39 cellular contexts compared by ENCODE assay signal in the genomic region with DNA sequence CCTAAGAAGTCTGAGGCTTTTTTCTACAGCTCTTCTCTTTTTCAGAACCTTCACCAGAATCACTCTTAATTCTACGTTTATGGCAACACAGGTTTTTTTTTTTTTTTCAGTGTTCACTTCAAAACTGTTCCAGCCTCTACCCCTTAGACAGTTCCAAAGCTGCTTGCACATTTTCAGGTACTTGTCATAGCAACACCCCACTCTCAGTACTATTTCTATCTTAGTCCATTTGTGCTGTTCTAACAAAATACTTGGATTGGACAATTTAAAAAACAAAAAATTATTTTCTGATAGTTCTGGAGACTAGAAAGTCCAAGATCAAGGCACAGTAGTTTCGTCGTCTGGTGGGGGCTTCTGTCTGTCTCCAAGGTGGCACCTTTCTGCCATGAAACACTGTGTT.
"Had no signal": no experiment of that assay in that cellular context is flagged by ENCODE, and none has a peak within 500 bp of the region (broad histone marks: within the 10 kb centered on the region; RNA-seq: fewer than 3 reads in every experiment).

No MANE protein-coding gene starts in this region.

- H3K27ac ChIP-seq: adrenal gland, ascending aorta, body of pancreas, brain microvascular endothelial cell, breast epithelium, cardiac muscle cell had no signal

- H3K36me3 Mint-ChIP-seq: activated naive CD4-positive, alpha-beta T cell treated with anti-CD3 and anti-CD28 coated beads, Interleukin-2, amount 10 ng/mL, durations not matched to agents 7 days and 5 days; activated naive CD4-positive, alpha-beta T cell treated with anti-CD3 and anti-CD28 coated beads, Interleukin-2, amount 50 U/mL, for 24 hours; activated naive CD8-positive, alpha-beta T cell; activated naive CD8-positive, alpha-beta T cell treated with anti-CD3 and anti-CD28 coated beads for 36 hours; activated naive CD8-positive, alpha-beta T cell treated with anti-CD3 and anti-CD28 coated beads, Interleukin-2, amount 10 ng/mL, durations not matched to agents 7 days and 5 days; brain had no signal

- DNase-seq: activated effector memory CD4-positive, alpha-beta T cell treated with anti-CD3 and anti-CD28 coated beads, Interleukin-2, amount 50 U/mL, for 16 hours; activated effector memory CD4-positive, alpha-beta T cell treated with Interleukin-2 at 50 U/mL for 16 hours; activated gamma-delta T cell; activated gamma-delta T cell treated with Interleukin-2 at 50 U/mL for 16 hours; activated naive CD4-positive, alpha-beta T cell; activated naive CD4-positive, alpha-beta T cell treated with anti-CD3 and anti-CD28 coated beads for 36 hours; activated naive CD4-positive, alpha-beta T cell treated with anti-CD3 and anti-CD28 coated beads, Interleukin-2, amount 10 ng/mL, durations not matched to agents 7 days and 5 days; activated naive CD4-positive, alpha-beta T cell treated with anti-CD3 and anti-CD28 coated beads, Interleukin-2, amount 50 U/mL, for 16 hours; activated naive CD4-positive, alpha-beta T cell treated with Interleukin-2 at 50 U/mL for 16 hours; activated naive CD8-positive, alpha-beta T cell treated with anti-CD3 and anti-CD28 coated beads for 36 hours; activated naive CD8-positive, alpha-beta T cell treated with anti-CD3 and anti-CD28 coated beads, Interleukin-2, amount 10 ng/mL, durations not matched to agents 7 days and 5 days; activated naive CD8-positive, alpha-beta T cell treated with anti-CD3 and anti-CD28 coated beads, Interleukin-2, amount 50 U/mL, for 24 hours; activated T-cell treated with anti-CD3 and anti-CD28 coated beads, Interleukin-2, amount 50 U/mL, for 24 hours; activated T-cell treated with anti-CD3 and anti-CD28 coated beads, Interleukin-2, amount 50 U/mL, for 4 hours; activated T-cell treated with anti-CD3 and anti-CD28 coated beads, Interleukin-2, amount 50 U/mL, for 48 hours; activated T-cell treated with anti-CD3 and anti-CD28 coated beads, Interleukin-2, amount 50 U/mL, for 72 hours; adrenal gland; amniotic stem cell; amygdala; anterior cingulate cortex; aorta; body of pancreas; brain microvascular endothelial cell; caudate nucleus; central memory CD4-positive, alpha-beta T cell; cerebellar nuclear complex had no signal

- ATAC-seq: activated naive CD4-positive, alpha-beta T cell treated with anti-CD3 and anti-CD28 coated beads, Interleukin-2, amount 50 U/mL, for 72 hours; activated naive CD8-positive, alpha-beta T cell treated with anti-CD3 and anti-CD28 coated beads, Interleukin-2, amount 50 U/mL, for 24 hours; activated T-cell treated with anti-CD3 and anti-CD28 coated beads, Interleukin-2, amount 50 U/mL, for 4 hours; activated T-cell treated with anti-CD3 and anti-CD28 coated beads, Interleukin-2, amount 50 U/mL, for 72 hours; activated T-helper 17 cell treated with anti-CD3 and anti-CD28 coated beads, Interleukin-2, amount 50 U/mL, for 72 hours; body of pancreas had no signal

- FAIRE-seq: astrocyte, bronchial epithelial cell had no signal

- H3K4me3 Mint-ChIP-seq: activated naive CD4-positive, alpha-beta T cell treated with anti-CD3 and anti-CD28 coated beads for 36 hours; activated naive CD4-positive, alpha-beta T cell treated with anti-CD3 and anti-CD28 coated beads, Interleukin-2, amount 10 ng/mL, durations not matched to agents 7 days and 5 days; activated naive CD4-positive, alpha-beta T cell treated with anti-CD3 and anti-CD28 coated beads, Interleukin-2, amount 50 U/mL, for 24 hours; activated naive CD8-positive, alpha-beta T cell; activated naive CD8-positive, alpha-beta T cell treated with anti-CD3 and anti-CD28 coated beads for 36 hours; activated naive CD8-positive, alpha-beta T cell treated with anti-CD3 and anti-CD28 coated beads, Interleukin-2, amount 10 ng/mL, durations not matched to agents 7 days and 5 days; activated naive CD8-positive, alpha-beta T cell treated with anti-CD3 and anti-CD28 coated beads, Interleukin-2, amount 50 U/mL, for 24 hours; activated T-cell treated with anti-CD3 and anti-CD28 coated beads, Interleukin-2, amount 50 U/mL, for 24 hours; activated T-cell treated with anti-CD3 and anti-CD28 coated beads, Interleukin-2, amount 50 U/mL, for 4 hours; activated T-cell treated with anti-CD3 and anti-CD28 coated beads, Interleukin-2, amount 50 U/mL, for 72 hours; activated T-helper 1 cell treated with anti-CD3 and anti-CD28 coated beads, Interleukin-12 subunit alpha, Interleukin-12 subunit beta, Interleukin-2, Interleukin-4 antibody, amounts not matched to agents 30 ng/mL and 10 ng/mL and 1 ng/mL, durations not matched to agents 14 hours and 24 hours and 36 hours; activated T-helper 17 cell treated with anti-CD3 and anti-CD28 coated beads, Interleukin-2, amount 50 U/mL, for 72 hours; brain; central memory CD8-positive, alpha-beta T cell had no signal

- H3K4me3 ChIP-seq: adrenal gland, ascending aorta, body of pancreas, breast epithelium, cardiac muscle cell had no signal

- H3K9me3 ChIP-seq: adrenal gland, body of pancreas, breast epithelium had no signal

- H3K27ac Mint-ChIP-seq: activated naive CD4-positive, alpha-beta T cell treated with anti-CD3 and anti-CD28 coated beads for 36 hours; activated naive CD4-positive, alpha-beta T cell treated with anti-CD3 and anti-CD28 coated beads, Interleukin-2, amount 10 ng/mL, durations not matched to agents 7 days and 5 days; activated naive CD4-positive, alpha-beta T cell treated with anti-CD3 and anti-CD28 coated beads, Interleukin-2, amount 50 U/mL, for 24 hours; activated naive CD4-positive, alpha-beta T cell treated with anti-CD3 and anti-CD28 coated beads, Interleukin-2, amount 50 U/mL, for 72 hours; activated naive CD8-positive, alpha-beta T cell; activated naive CD8-positive, alpha-beta T cell treated with anti-CD3 and anti-CD28 coated beads for 36 hours; activated naive CD8-positive, alpha-beta T cell treated with anti-CD3 and anti-CD28 coated beads, Interleukin-2, amount 10 ng/mL, durations not matched to agents 7 days and 5 days; activated naive CD8-positive, alpha-beta T cell treated with anti-CD3 and anti-CD28 coated beads, Interleukin-2, amount 50 U/mL, for 24 hours; activated T-cell treated with anti-CD3 and anti-CD28 coated beads, Interleukin-2, amount 50 U/mL, for 24 hours; activated T-cell treated with anti-CD3 and anti-CD28 coated beads, Interleukin-2, amount 50 U/mL, for 72 hours; activated T-helper 1 cell treated with anti-CD3 and anti-CD28 coated beads, Interleukin-12 subunit alpha, Interleukin-12 subunit beta, Interleukin-2, Interleukin-4 antibody, amounts not matched to agents 30 ng/mL and 10 ng/mL and 1 ng/mL, durations not matched to agents 14 hours and 24 hours and 36 hours; activated T-helper 17 cell treated with anti-CD3 and anti-CD28 coated beads, Interleukin-2, amount 50 U/mL, for 72 hours; activated T-helper 2 cell treated with anti-CD3 and anti-CD28 coated beads, Interferon-gamma antibody, Interleukin-2, Interleukin-4, amounts not matched to agents 10 μg/mL and 5 μg/mL and 100 μg/mL, durations not matched to agents 14 hours and 24 hours and 36 hours; brain had no signal

- H3K27me3 Mint-ChIP-seq: activated naive CD4-positive, alpha-beta T cell treated with anti-CD3 and anti-CD28 coated beads, Interleukin-2, amount 10 ng/mL, durations not matched to agents 7 days and 5 days; activated naive CD4-positive, alpha-beta T cell treated with anti-CD3 and anti-CD28 coated beads, Interleukin-2, amount 50 U/mL, for 24 hours; activated naive CD8-positive, alpha-beta T cell; activated naive CD8-positive, alpha-beta T cell treated with anti-CD3 and anti-CD28 coated beads for 36 hours; activated naive CD8-positive, alpha-beta T cell treated with anti-CD3 and anti-CD28 coated beads, Interleukin-2, amount 50 U/mL, for 24 hours; activated T-cell treated with anti-CD3 and anti-CD28 coated beads, Interleukin-2, amount 50 U/mL, for 24 hours; activated T-helper 17 cell treated with anti-CD3 and anti-CD28 coated beads, Interleukin-2, amount 50 U/mL, for 72 hours; central memory CD8-positive, alpha-beta T cell had no signal

- H3K36me3 ChIP-seq: adrenal gland, ascending aorta, brain microvascular endothelial cell, breast epithelium, cardiac muscle cell had no signal

- H3K27me3 ChIP-seq: adrenal gland, ascending aorta, body of pancreas, brain microvascular endothelial cell, breast epithelium, cardiac muscle cell had no signal

- H3K9me3 Mint-ChIP-seq: activated naive CD4-positive, alpha-beta T cell treated with anti-CD3 and anti-CD28 coated beads, Interleukin-2, amount 10 ng/mL, durations not matched to agents 7 days and 5 days; activated naive CD4-positive, alpha-beta T cell treated with anti-CD3 and anti-CD28 coated beads, Interleukin-2, amount 50 U/mL, for 24 hours; activated naive CD4-positive, alpha-beta T cell treated with anti-CD3 and anti-CD28 coated beads, Interleukin-2, amount 50 U/mL, for 72 hours; activated naive CD8-positive, alpha-beta T cell treated with anti-CD3 and anti-CD28 coated beads, Interleukin-2, amount 10 ng/mL, durations not matched to agents 7 days and 5 days had no signal

- H3K4me1 Mint-ChIP-seq: activated naive CD4-positive, alpha-beta T cell treated with anti-CD3 and anti-CD28 coated beads, Interleukin-2, amount 50 U/mL, for 24 hours; activated T-helper 17 cell treated with anti-CD3 and anti-CD28 coated beads, Interleukin-2, amount 50 U/mL, for 72 hours; brain; central memory CD8-positive, alpha-beta T cell had no signal

- H3K4me1 ChIP-seq: adrenal gland, ascending aorta, breast epithelium had no signal
